1 cellular context compared by ENCODE assay signal in genomic region chr6:157107915-157108651, GRCh38.
TF ChIP-seq lines count a peak whose summit lies in the region.

No MANE protein-coding gene starts in this region.

TF ChIP-seq in GM12878, 131 proteins besides CTCF, POLR2A, EP300 and RAD21 (continued from another document):
- TF ChIP-seq, protein P1, sequence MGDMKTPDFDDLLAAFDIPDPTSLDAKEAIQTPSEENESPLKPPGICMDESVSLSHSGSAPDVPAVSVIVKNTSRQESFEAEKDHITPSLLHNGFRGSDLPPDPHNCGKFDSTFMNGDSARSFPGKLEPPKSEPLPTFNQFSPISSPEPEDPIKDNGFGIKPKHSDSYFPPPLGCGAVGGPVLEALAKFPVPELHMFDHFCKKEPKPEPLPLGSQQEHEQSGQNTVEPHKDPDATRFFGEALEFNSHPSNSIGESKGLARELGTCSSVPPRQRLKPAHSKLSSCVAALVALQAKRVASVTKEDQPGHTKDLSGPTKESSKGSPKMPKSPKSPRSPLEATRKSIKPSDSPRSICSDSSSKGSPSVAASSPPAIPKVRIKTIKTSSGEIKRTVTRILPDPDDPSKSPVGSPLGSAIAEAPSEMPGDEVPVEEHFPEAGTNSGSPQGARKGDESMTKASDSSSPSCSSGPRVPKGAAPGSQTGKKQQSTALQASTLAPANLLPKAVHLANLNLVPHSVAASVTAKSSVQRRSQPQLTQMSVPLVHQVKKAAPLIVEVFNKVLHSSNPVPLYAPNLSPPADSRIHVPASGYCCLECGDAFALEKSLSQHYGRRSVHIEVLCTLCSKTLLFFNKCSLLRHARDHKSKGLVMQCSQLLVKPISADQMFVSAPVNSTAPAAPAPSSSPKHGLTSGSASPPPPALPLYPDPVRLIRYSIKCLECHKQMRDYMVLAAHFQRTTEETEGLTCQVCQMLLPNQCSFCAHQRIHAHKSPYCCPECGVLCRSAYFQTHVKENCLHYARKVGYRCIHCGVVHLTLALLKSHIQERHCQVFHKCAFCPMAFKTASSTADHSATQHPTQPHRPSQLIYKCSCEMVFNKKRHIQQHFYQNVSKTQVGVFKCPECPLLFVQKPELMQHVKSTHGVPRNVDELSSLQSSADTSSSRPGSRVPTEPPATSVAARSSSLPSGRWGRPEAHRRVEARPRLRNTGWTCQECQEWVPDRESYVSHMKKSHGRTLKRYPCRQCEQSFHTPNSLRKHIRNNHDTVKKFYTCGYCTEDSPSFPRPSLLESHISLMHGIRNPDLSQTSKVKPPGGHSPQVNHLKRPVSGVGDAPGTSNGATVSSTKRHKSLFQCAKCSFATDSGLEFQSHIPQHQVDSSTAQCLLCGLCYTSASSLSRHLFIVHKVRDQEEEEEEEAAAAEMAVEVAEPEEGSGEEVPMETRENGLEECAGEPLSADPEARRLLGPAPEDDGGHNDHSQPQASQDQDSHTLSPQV (IDR thresholded peaks at IDR 0.05): no peak
- TF ChIP-seq MYB (IDR thresholded peaks at IDR 0.05; ENCODE audit: borderline replicate concordance, low read depth, low read length): no peak
- no peak for TF ChIP-seq IRF4 (IDR thresholded peaks at IDR 0.05; ENCODE audit: low read depth, low read length)
- no peak for TF ChIP-seq RBBP5 (conservative IDR thresholded peaks at IDR 0.05)
- 0 out of 2 replicates have a peak, but pooled peaks have one; percentile 25 for TF ChIP-seq JUNB (IDR thresholded peaks at IDR 0.05)
